ENCODE assay signal across 8 cellular contexts in the genomic region with DNA sequence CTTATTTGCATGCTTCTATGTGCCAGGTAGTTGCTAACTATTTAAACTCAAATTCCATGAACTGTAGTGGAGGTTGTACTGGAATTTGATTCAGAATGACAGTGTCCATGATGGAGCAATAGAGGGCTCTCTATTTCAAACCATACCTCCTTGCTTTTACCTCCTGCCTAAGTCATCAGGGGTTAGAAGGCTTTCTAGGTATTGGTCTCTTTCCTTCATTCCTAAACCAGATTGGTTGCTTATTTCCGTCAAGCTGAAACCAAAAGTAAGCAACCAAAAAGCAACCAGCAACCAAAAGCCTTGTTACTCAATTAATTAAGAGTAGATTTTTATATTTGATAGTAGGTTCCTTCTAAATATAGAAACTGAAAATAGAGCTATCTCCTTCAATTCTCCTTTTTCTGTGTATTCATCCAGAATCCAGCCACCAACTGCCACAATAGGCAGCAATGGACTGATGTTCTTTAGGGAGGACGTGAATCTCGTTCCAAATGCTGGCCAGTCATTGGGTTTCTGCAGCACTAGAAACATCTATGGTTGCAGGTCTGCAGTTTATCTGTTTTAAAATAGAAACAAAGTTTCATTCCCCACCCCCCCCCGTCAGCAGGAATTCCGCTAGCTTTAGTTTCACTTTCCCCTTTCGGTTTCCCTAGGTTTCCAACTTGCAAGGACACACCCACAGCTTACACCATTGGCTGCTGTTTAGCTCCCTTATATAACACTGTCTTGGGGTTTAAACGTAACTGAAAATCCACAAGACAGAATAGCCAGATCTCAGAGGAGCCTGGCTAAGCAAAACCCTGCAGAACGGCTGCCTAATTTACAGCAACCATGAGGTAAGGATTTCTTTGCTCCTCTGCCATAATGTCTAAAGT. TPM values are rescaled to one million over a fixed set of nuclear protein-coding genes. Genes with fewer than 3 reads are reported as not detected.
DNase-seq lines count a peak whose midpoint lies in the region; ATAC-seq, FAIRE-seq and TF ChIP-seq lines count a peak whose summit lies in the region.

A gene with protein sequence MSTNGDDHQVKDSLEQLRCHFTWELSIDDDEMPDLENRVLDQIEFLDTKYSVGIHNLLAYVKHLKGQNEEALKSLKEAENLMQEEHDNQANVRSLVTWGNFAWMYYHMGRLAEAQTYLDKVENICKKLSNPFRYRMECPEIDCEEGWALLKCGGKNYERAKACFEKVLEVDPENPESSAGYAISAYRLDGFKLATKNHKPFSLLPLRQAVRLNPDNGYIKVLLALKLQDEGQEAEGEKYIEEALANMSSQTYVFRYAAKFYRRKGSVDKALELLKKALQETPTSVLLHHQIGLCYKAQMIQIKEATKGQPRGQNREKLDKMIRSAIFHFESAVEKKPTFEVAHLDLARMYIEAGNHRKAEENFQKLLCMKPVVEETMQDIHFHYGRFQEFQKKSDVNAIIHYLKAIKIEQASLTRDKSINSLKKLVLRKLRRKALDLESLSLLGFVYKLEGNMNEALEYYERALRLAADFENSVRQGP (plus strand): TSS at position 742 of the 875 bp plus-strand sequence. CDS start 90 bp downstream, at position 832.

- H3K27me3 ChIP-seq in suprapubic skin, result no peaks in the 10 kb centered on the region

- TF ChIP-seq CTCF in AG09309 (IDR thresholded peaks at IDR 0.05; ENCODE audit: control insufficient read depth, insufficient read depth, low read depth, low read length, missing control alignments) (no peak), epithelial cell of proximal tubule (conservative IDR thresholded peaks at IDR 0.05; ENCODE audit: low read depth, low read length) (peak; percentile 14), suprapubic skin (IDR thresholded peaks at IDR 0.05) (no peak)

- TF ChIP-seq EP300 in suprapubic skin (IDR thresholded peaks at IDR 0.05), result no peak

- H3K4me3 ChIP-seq in AG09309 (ENCODE audit: control insufficient read depth, low read depth, low read length) (peak within 1 kb of the TSS; percentile 57), epithelial cell of proximal tubule (ENCODE audit: low read depth, low read length) (peak within 1 kb of the TSS; percentile 56), suprapubic skin (peak within 1 kb of the TSS; percentile 60)

- H3K27me3 Mint-ChIP-seq in activated CD4-positive, alpha-beta memory T cell treated with anti-CD3 and anti-CD28 coated beads, Interleukin-2, amount 10 ng/mL, durations not matched to agents 7 days and 5 days, result no peaks in the 10 kb centered on the region

- H3K9me3 ChIP-seq in suprapubic skin, result no peaks in the 10 kb centered on the region

- DNase-seq in AG09309 (ENCODE audit: low read depth) (peak; percentile 92), GM12891 (ENCODE audit: insufficient read length, low spot score) (no peak), NCI-H146 (lab: John Stamatoyannopoulos, UW) (peak; percentile 48), epithelial cell of proximal tubule (ENCODE audit: low read depth) (no peak), midbrain (lab: John Stamatoyannopoulos, UW) (peak; percentile 86), suprapubic skin (ENCODE audit: low spot score in 2 of 2) (no peak)
- DNase-seq in activated CD4-positive, alpha-beta memory T cell treated with anti-CD3 and anti-CD28 coated beads, Interleukin-2, amount 10 ng/mL, durations not matched to agents 7 days and 5 days, result peak; percentile 65

- H3K9me3 Mint-ChIP-seq in activated CD4-positive, alpha-beta memory T cell treated with anti-CD3 and anti-CD28 coated beads, Interleukin-2, amount 10 ng/mL, durations not matched to agents 7 days and 5 days, result no peaks in the 10 kb centered on the region

- CTCF ChIA-PET in activated CD4-positive, alpha-beta memory T cell treated with anti-CD3 and anti-CD28 coated beads, Interleukin-2, amount 10 ng/mL, durations not matched to agents 7 days and 5 days (lab: Charles Lee), result interaction anchor here (0.6 to 2.3 kb wide), 8 partner anchors 22 to 813 kb away, joined by 3 to 19 read pairs (median 4); a partner anchor contains a TSS

- peaks cover 43% of the 10 kb centered on the region for H3K4me1 Mint-ChIP-seq in activated CD4-positive, alpha-beta memory T cell treated with anti-CD3 and anti-CD28 coated beads, Interleukin-2, amount 10 ng/mL, durations not matched to agents 7 days and 5 days

- no peaks in the 10 kb centered on the region for H3K36me3 ChIP-seq in suprapubic skin

- peak; percentile 88 for ATAC-seq in HG02642 (IDR thresholded peaks at IDR 0.05; ENCODE audit: poor library complexity, unreplicated experiment)

- H3K36me3 Mint-ChIP-seq in activated CD4-positive, alpha-beta memory T cell treated with anti-CD3 and anti-CD28 coated beads, Interleukin-2, amount 10 ng/mL, durations not matched to agents 7 days and 5 days (ENCODE audit: low read depth), result peaks cover 37% of the 10 kb centered on the region

- H3K27ac Mint-ChIP-seq in activated CD4-positive, alpha-beta memory T cell treated with anti-CD3 and anti-CD28 coated beads, Interleukin-2, amount 10 ng/mL, durations not matched to agents 7 days and 5 days, result peak within 1 kb of the TSS; percentile 90

- peaks cover 39% of the 10 kb centered on the region for H3K4me1 ChIP-seq in suprapubic skin

- peak; percentile 70; the same call in 1 of the 2 replicates for TF ChIP-seq POLR2A in GM12891 (IDR thresholded peaks at IDR 0.05; ENCODE audit: low read depth, low read length)
- TF ChIP-seq POLR2A in suprapubic skin (IDR thresholded peaks at IDR 0.05), result no peak

- FAIRE-seq in GM12891 (lab: Jason Lieb, UNC), result peak; percentile 92

- POLR2A ChIA-PET in activated CD4-positive, alpha-beta memory T cell treated with anti-CD3 and anti-CD28 coated beads, Interleukin-2, amount 10 ng/mL, durations not matched to agents 7 days and 5 days (lab: Charles Lee), result interaction anchor here (0.6 to 2.4 kb wide), 17 partner anchors 9 to 1530 kb away, joined by 3 to 50 read pairs (median 5); a partner anchor contains a TSS

- WGBS in suprapubic skin, result 3% methylated on average over 8 of the region's 8 CpGs

- H3K4me3 Mint-ChIP-seq in activated CD4-positive, alpha-beta memory T cell treated with anti-CD3 and anti-CD28 coated beads, Interleukin-2, amount 10 ng/mL, durations not matched to agents 7 days and 5 days, result peak within 1 kb of the TSS; percentile 87

- H3K27ac ChIP-seq in suprapubic skin, result peak within 1 kb of the TSS; percentile 67

TF ChIP-seq in GM12891, 5 proteins besides CTCF, POLR2A, EP300 and RAD21:
- TF ChIP-seq POLR2AphosphoS5 (IDR thresholded peaks at IDR 0.05; ENCODE audit: low read depth, low read length) (no peak), POU2F2 (IDR thresholded peaks at IDR 0.05; ENCODE audit: low read depth, low read length) (no peak)

RNA-seq across cellular contexts. Expression of the gene that starts here (rescaled TPM):
- polyA plus RNA-seq in GM12891 (2012; ENCODE audit: low read depth, missing spikeins), result 15.8 TPM
- 10 to 100 TPM; 69.8 to 71.6 TPM for total RNA-seq in activated CD4-positive, alpha-beta memory T cell treated with anti-CD3 and anti-CD28 coated beads, Interleukin-2, amount 10 ng/mL, durations not matched to agents 7 days and 5 days
- total RNA-seq in epithelial cell of proximal tubule, result 2.0 and 3.4 TPM in 2 replicates
- total RNA-seq in suprapubic skin, result 1 to 10 TPM; 1.9 to 7.1 (median 2.7) TPM

Comparison
In these comparisons a context has a peak if more than half of its experiments do, and no peak if none do; other contexts are left out.
1. RNA of the gene that starts here (total RNA-seq): 69.8 to 71.6 TPM in activated CD4-positive, alpha-beta memory T cell treated with anti-CD3 and anti-CD28 coated beads, Interleukin-2, amount 10 ng/mL, durations not matched to agents 7 days and 5 days; 2.0 to 3.4 TPM in epithelial cell of proximal tubule and 1.9 to 7.1 TPM in suprapubic skin; every median in the first group is over 4 times any median in the second.
2. DNase-seq: peak in AG09309 (single experiment), NCI-H146 (single experiment), activated CD4-positive, alpha-beta memory T cell treated with anti-CD3 and anti-CD28 coated beads, Interleukin-2, amount 10 ng/mL, durations not matched to agents 7 days and 5 days (single experiment) and midbrain (single experiment); none in GM12891 (single experiment), epithelial cell of proximal tubule (single experiment) and suprapubic skin (0 of 2).
3. Peak in every context shown above with its lines, with median percentiles within 50 percentile points of each other: H3K4me3 ChIP-seq.